ENCODE assay signal across 20 cellular contexts in the genomic region with DNA sequence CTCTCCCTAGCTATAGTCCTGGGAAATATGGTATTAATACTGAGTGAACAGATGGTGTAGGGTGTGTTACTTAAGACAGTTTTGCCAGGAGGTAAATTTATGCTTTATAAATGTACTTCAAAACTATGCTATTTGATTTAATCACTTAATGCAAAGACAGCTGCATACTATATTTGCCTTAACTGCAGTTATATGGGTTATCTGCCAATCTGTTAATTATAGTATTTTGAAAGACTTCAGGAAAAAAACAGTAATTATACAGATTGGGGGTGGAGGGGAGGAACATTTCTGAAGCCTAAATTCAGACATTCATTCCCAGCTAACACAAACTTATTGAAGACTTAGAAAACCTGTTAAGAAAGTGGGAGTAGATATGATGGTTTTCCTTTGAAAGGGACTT.
DNase-seq lines count a peak whose midpoint lies in the region; ATAC-seq, FAIRE-seq and TF ChIP-seq lines count a peak whose summit lies in the region.
"Had no signal": no experiment of that assay in that cellular context is flagged by ENCODE, and none has a peak within 500 bp of the region (broad histone marks: within the 10 kb centered on the region; RNA-seq: fewer than 3 reads in every experiment).

No MANE protein-coding gene starts in this region.

- TF ChIP-seq CTCF in D721Med (IDR thresholded peaks at IDR 0.05; ENCODE audit: insufficient read depth, missing control alignments), result no peak

- DNase-seq in D721Med (ENCODE audit: insufficient read length, low spot score) (no peak), NCI-H1694 treated with DMSO at 0.1 percent for 48 hours (lab: John Stamatoyannopoulos, UW) (peak; percentile 86), NCI-H446 treated with DMSO at 0.1 percent for 48 hours (lab: John Stamatoyannopoulos, UW) (peak; percentile 77), middle frontal gyrus (ENCODE audit: extremely low spot score, low spot score) (peak; percentile 9), C1 segment of cervical spinal cord (lab: John Stamatoyannopoulos, UW) (no peak)
- DNase-seq: BE2C; CD4-positive, alpha-beta T cell; DND-41; H7; HFFc6; NCI-H1048; NCI-H1436 treated with DMSO at 0.1 percent for 48 hours; NCI-H510A; NK-92 treated with Interleukin-12 subunit alpha and Interleukin-12 subunit beta, amount 100 ng/mL, for 24 hours; Right ventricle myocardium superior; SW 1271 had no signal

- no peak for ATAC-seq in HG02571 (IDR thresholded peaks at IDR 0.05; ENCODE audit: unreplicated experiment)
- no peak for ATAC-seq in GM18870 (IDR thresholded peaks at IDR 0.05; ENCODE audit: unreplicated experiment)

- peak; percentile 94 for FAIRE-seq in D721Med (lab: Jason Lieb, UNC)
- FAIRE-seq: A204.1, RCC 7860 had no signal

Comparison
In these comparisons a context has a peak if more than half of its experiments do, and no peak if none do; other contexts are left out.
1. DNase-seq: peak in NCI-H1694 treated with DMSO at 0.1 percent for 48 hours (single experiment), NCI-H446 treated with DMSO at 0.1 percent for 48 hours (single experiment) and middle frontal gyrus (single experiment); none in D721Med (single experiment) and C1 segment of cervical spinal cord (0 of 14).